ENCODE assay signal across 8 cellular contexts in genomic region chr4:6673191-6673659, GRCh38. TPM values are rescaled to one million over a fixed set of nuclear protein-coding genes. Genes with fewer than 3 reads are reported as not detected.
DNase-seq lines count a peak whose midpoint lies in the region; ATAC-seq, FAIRE-seq and TF ChIP-seq lines count a peak whose summit lies in the region.
"Not testable (repeated sequence)": the region's sequence is repeated elsewhere in the genome, so short reads cannot be mapped to it uniquely, and the experiment has no call there.

No MANE protein-coding gene starts in this region.

- H3K36me3 ChIP-seq in H7 (replicated peaks; ENCODE audit: control insufficient read depth, insufficient read depth, low read length) (peaks cover 12% of the 10 kb centered on the region), gastroesophageal sphincter (peaks cover 0 to 37% of the 10 kb centered on the region in 2 donors)
- H3K36me3 ChIP-seq in body of pancreas (replicated peaks in 1 of 2; ENCODE audit: insufficient read depth in 1 of 2, low read depth in 2 of 2); small intestine (ENCODE audit: control insufficient read depth in 2 of 2, insufficient read depth in 2 of 2, low read length in 2 of 2): not testable (repeated sequence)

- not testable (repeated sequence) for H3K9me3 ChIP-seq in body of pancreas; gastroesophageal sphincter; mononuclear cell (ENCODE audit: low read depth, low read length); small intestine (ENCODE audit: control insufficient read depth, low read depth)

- H3K27me3 ChIP-seq in H7 (ENCODE audit: control insufficient read depth, insufficient read depth, low read length); body of pancreas; gastroesophageal sphincter; mononuclear cell (ENCODE audit: insufficient read depth, low read length); small intestine (ENCODE audit: control insufficient read depth in 2 of 2, insufficient read depth in 2 of 2, low read length in 2 of 2): not testable (repeated sequence)

- H3K27ac ChIP-seq in 22Rv1 (peak overlapping the region; percentile 98), body of pancreas (peak overlapping the region in 3 of 4 donors; percentile 64 to 86 (median 73)), gastroesophageal sphincter (peak overlapping the region; percentile 57 to 94 (median 89)), small intestine (ENCODE audit: low read depth in 1 of 2, low read length in 1 of 2) (peak overlapping the region; percentile 87 to 91)

- intact Hi-C loops in body of pancreas (cut with DNase I), result not testable (repeated sequence)

- H3K4me3 ChIP-seq in H7 (ENCODE audit: insufficient read depth, low read depth, low read length), result peak overlapping the region; percentile 74
- H3K4me3 ChIP-seq in body of pancreas, result peak overlapping the region in 1 of 2 donors; percentile 4
- H3K4me3 ChIP-seq in gastroesophageal sphincter, result peak overlapping the region; percentile 79 to 90
- H3K4me3 ChIP-seq in mononuclear cell (ENCODE audit: low read length), result peak overlapping the region; percentile 67
- peak overlapping the region in 1 of 2 donors; percentile 86 for H3K4me3 ChIP-seq in small intestine (ENCODE audit: low read depth in 1 of 2, low read length in 2 of 2)

- H3K4me1 ChIP-seq in body of pancreas (peaks cover 36% of the 10 kb centered on the region), gastroesophageal sphincter (peaks cover 0 to 51% (median 27%) of the 10 kb centered on the region in 3 donors), mononuclear cell (ENCODE audit: insufficient read depth, low read length) (peaks cover 36% of the 10 kb centered on the region)
- not testable (repeated sequence) for H3K4me1 ChIP-seq in small intestine (ENCODE audit: control insufficient read depth in 2 of 2, insufficient read depth in 1 of 2, low read depth in 1 of 2, low read length in 1 of 2)

- not testable (repeated sequence) for DNase-seq in H7, small intestine
- peak; percentile 28 for DNase-seq in NCI-H82 (lab: John Stamatoyannopoulos, UW)
- peak; percentile 75 for DNase-seq in activated CD4-positive, alpha-beta T cell treated with anti-CD3 and anti-CD28 coated beads for 48 hours
- peak in 2 of 4 donors; percentile 26 to 50 for DNase-seq in body of pancreas

- TF ChIP-seq CTCF in 22Rv1 (IDR thresholded peaks at IDR 0.05); body of pancreas (IDR thresholded peaks at IDR 0.05); gastroesophageal sphincter (IDR thresholded peaks at IDR 0.05): not testable (repeated sequence)

- WGBS in body of pancreas, 2 donors, result 22 to 33% methylated on average over 8 to 14 of the region's 14 CpGs
- 23% methylated on average over 12 of the region's 14 CpGs; no CpG with 5 or more reads in 1 of the 2 donors for WGBS in gastroesophageal sphincter (ENCODE audit: low coverage in 1 of 2), 2 donors
- 23 to 33% (median 32%) methylated on average over 12 to 14 of the region's 14 CpGs for WGBS in small intestine, 3 donors

- not testable (repeated sequence) for ATAC-seq in body of pancreas, gastroesophageal sphincter

- TF ChIP-seq POLR2A in body of pancreas (IDR thresholded peaks at IDR 0.05), result peak in 2 of 3 donors; percentile 80 to 85
- peak in 1 of 2 donors; percentile 17 for TF ChIP-seq POLR2A in gastroesophageal sphincter (IDR thresholded peaks at IDR 0.05)

- not testable (repeated sequence) for TF ChIP-seq EP300 in gastroesophageal sphincter (IDR thresholded peaks at IDR 0.05)

- FAIRE-seq in small intestine (lab: Jason Lieb, UNC), result not testable (repeated sequence)

RNA-seq across cellular contexts. Expression of gene S100P, which starts 20.5 kb away (rescaled TPM):
- not detected in 2 replicates for total RNA-seq in H7 (2014; rRNA removed; shearing (Covaris generic))
- total RNA-seq in body of pancreas (1 to 10 TPM in 1 of 2 donors, not detected in 1; 1.0 TPM), gastroesophageal sphincter (1 to 10 TPM in 1 of 4 donors, under 1 TPM in 1, not detected in 2; 0.94 to 9.7 TPM), mononuclear cell (0.31 TPM)
- 10 to 100 TPM; 33.9 to 63.5 (median 48.1) TPM for polyA plus RNA-seq in small intestine

RNA-seq across cellular contexts. Expression of gene MRFAP1, which starts 32.7 kb away (rescaled TPM):
- total RNA-seq in H7 (2014; rRNA removed; shearing (Covaris generic)), result 82.2 and 83.2 TPM in 2 replicates
- total RNA-seq in body of pancreas (100 to 1,000 TPM in 1 of 2 donors, 10 to 100 TPM in 1; 97.9 to 115 TPM), gastroesophageal sphincter (100 to 1,000 TPM; 202 to 358 (median 277) TPM), mononuclear cell (77.9 TPM)
- polyA plus RNA-seq in small intestine, result 100 to 1,000 TPM; 250 to 324 (median 303) TPM

RNA-seq across cellular contexts. Expression of gene MRFAP1L1, which starts 36.4 kb away (rescaled TPM):
- total RNA-seq in H7 (2014; rRNA removed; shearing (Covaris generic)), result 49.0 and 52.5 TPM in 2 replicates
- 10 to 100 TPM; 34.3 to 44.1 TPM for total RNA-seq in body of pancreas
- 10 to 100 TPM; 59.2 to 74.1 (median 66.8) TPM for total RNA-seq in gastroesophageal sphincter
- total RNA-seq in mononuclear cell, result 42.8 TPM
- polyA plus RNA-seq in small intestine, result 10 to 100 TPM; 36.0 to 48.0 (median 42.4) TPM

RNA-seq across cellular contexts. Expression of gene BLOC1S4, which starts 42.7 kb away (rescaled TPM):
- 35.5 and 39.7 TPM in 2 replicates for total RNA-seq in H7 (2014; rRNA removed; shearing (Covaris generic))
- total RNA-seq in body of pancreas (10 to 100 TPM; 16.5 to 17.1 TPM), gastroesophageal sphincter (10 to 100 TPM; 10.1 to 20.7 (median 18.7) TPM), mononuclear cell (12.8 TPM)
- 10 to 100 TPM; 13.1 to 19.5 (median 17.2) TPM for polyA plus RNA-seq in small intestine
